ENCODE assay signal across 1 cellular context in genomic region chr17:42153919-42154491, GRCh38.
TF ChIP-seq lines count a peak whose summit lies in the region.

No MANE protein-coding gene starts in this region.

TF ChIP-seq in H1, 55 proteins besides CTCF, POLR2A, EP300 and RAD21:
- TF ChIP-seq POU5F1 (IDR thresholded peaks at IDR 0.05; ENCODE audit: low read depth, low read length) (no peak), BRCA1 (IDR thresholded peaks at IDR 0.05; ENCODE audit: low read depth, low read length) (no peak)
